Comparison of ENCODE assay signal across 1 cellular context in genomic region chr14:67372833-67373232, GRCh38.
TF ChIP-seq lines count a peak whose summit lies in the region.

No MANE protein-coding gene starts in this region.

TF ChIP-seq in GM12878, 131 proteins besides CTCF, POLR2A, EP300 and RAD21:
- no peak for TF ChIP-seq YBX1 (IDR thresholded peaks at IDR 0.05)
- no peak for TF ChIP-seq RAD51 (IDR thresholded peaks at IDR 0.05)
- TF ChIP-seq NR2F1 (conservative IDR thresholded peaks at IDR 0.05), result no peak
- no peak for TF ChIP-seq PBX3 (IDR thresholded peaks at IDR 0.05; ENCODE audit: insufficient replicate concordance, low read depth, low read length)
- TF ChIP-seq FOS (IDR thresholded peaks at IDR 0.05; ENCODE audit: borderline replicate concordance, extremely low read depth, insufficient read length), result no peak
- TF ChIP-seq EED (IDR thresholded peaks at IDR 0.05; ENCODE audit: low read depth), result no peak
- no peak for TF ChIP-seq RUNX3 (IDR thresholded peaks at IDR 0.05; ENCODE audit: low read length)
- TF ChIP-seq WRNIP1 (IDR thresholded peaks at IDR 0.05; ENCODE audit: borderline replicate concordance, low read depth, low read length), result no peak
- no peak for TF ChIP-seq CHD1 (IDR thresholded peaks at IDR 0.05; ENCODE audit: low read depth, low read length)
- TF ChIP-seq ZBTB4 (CRISPR knock-in tag; IDR thresholded peaks at IDR 0.05), result no peak
